Comparison of ENCODE assay signal across 24 cellular contexts in the genomic region with DNA sequence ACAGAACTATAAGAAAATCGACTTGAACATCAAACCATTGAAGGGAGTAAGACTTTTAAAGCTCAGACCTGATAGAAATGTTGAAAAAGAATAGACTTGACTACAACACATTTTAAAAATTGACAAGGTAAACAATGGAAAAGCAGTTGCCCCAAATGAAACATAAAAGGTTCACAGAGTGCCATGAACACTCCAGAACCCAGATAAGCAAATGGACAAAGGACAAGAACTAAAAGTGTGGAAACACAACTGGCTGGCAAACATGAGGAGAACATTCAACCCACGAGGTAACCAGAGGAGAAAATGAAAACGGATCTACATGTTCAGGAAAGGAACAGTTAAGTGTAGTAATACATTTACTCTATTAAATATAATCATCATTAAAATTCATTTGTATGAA.
"Had no signal": no experiment of that assay in that cellular context is flagged by ENCODE, and none has a peak within 500 bp of the region (broad histone marks: within the 10 kb centered on the region; RNA-seq: fewer than 3 reads in every experiment).

No MANE protein-coding gene starts in this region.

- H3K27ac Mint-ChIP-seq: activated CD4-positive, alpha-beta T cell treated with anti-CD3 and anti-CD28 coated beads, Interleukin-2, amount 10 ng/mL, durations not matched to agents 7 days and 5 days; activated CD8-positive, alpha-beta memory T cell treated with anti-CD3 and anti-CD28 coated beads, Interleukin-2, amount 10 ng/mL, durations not matched to agents 7 days and 5 days; activated CD8-positive, alpha-beta T cell treated with anti-CD3 and anti-CD28 coated beads for 36 hours; endodermal cell; natural killer cell treated with Interleukin-12 subunit alpha and Interleukin-12 subunit beta and Interleukin-15 and Interleukin-18, amount 100 ng/mL, for 72 hours; stimulated activated naive CD8-positive, alpha-beta T cell treated with anti-CD3 and anti-CD28 coated beads, Interleukin-15, amount 100 ng/mL, for 72 hours; type B pancreatic cell had no signal

- H3K9me3 Mint-ChIP-seq: central memory CD8-positive, alpha-beta T cell; natural killer cell treated with Interleukin-12 subunit alpha and Interleukin-12 subunit beta and Interleukin-15 and Interleukin-18, amount 100 ng/mL, for 72 hours had no signal

- H3K4me1 Mint-ChIP-seq: activated CD4-positive, alpha-beta T cell treated with anti-CD3 and anti-CD28 coated beads, Interleukin-2, amount 10 ng/mL, durations not matched to agents 7 days and 5 days; activated CD8-positive, alpha-beta memory T cell treated with anti-CD3 and anti-CD28 coated beads, Interleukin-2, amount 10 ng/mL, durations not matched to agents 7 days and 5 days; stimulated activated effector memory CD8-positive, alpha-beta T cell treated with anti-CD3 and anti-CD28 coated beads, Interleukin-12 subunit alpha, Interleukin-12 subunit beta, amount 100 ng/mL, for 72 hours; stimulated activated naive CD8-positive, alpha-beta T cell treated with anti-CD3 and anti-CD28 coated beads, Interleukin-15, amount 100 ng/mL, for 72 hours had no signal

- H3K4me3 ChIP-seq: coronary artery, ovary, testis, vagina had no signal

- H3K36me3 ChIP-seq: ovary had no signal

- H3K27me3 ChIP-seq: brain microvascular endothelial cell, neutrophil, ovary, testis, vagina had no signal

- DNase-seq: activated CD4-positive, alpha-beta T cell treated with anti-CD3 and anti-CD28 coated beads, Interleukin-2, amount 10 ng/mL, durations not matched to agents 7 days and 5 days; activated CD8-positive, alpha-beta memory T cell treated with anti-CD3 and anti-CD28 coated beads, Interleukin-2, amount 10 ng/mL, durations not matched to agents 7 days and 5 days; activated CD8-positive, alpha-beta T cell treated with anti-CD3 and anti-CD28 coated beads for 36 hours; activated gamma-delta T cell; activated naive CD4-positive, alpha-beta T cell treated with anti-CD3 and anti-CD28 coated beads, Interleukin-2, amount 50 U/mL, for 16 hours; activated T-cell treated with anti-CD3 and anti-CD28 coated beads for 4 hours; aorta; brain microvascular endothelial cell; endodermal cell; mammary epithelial cell; ovary; small intestine; stimulated activated CD4-positive, alpha-beta T cell treated with anti-CD3 and anti-CD28 coated beads, Interleukin-2, amount 100 ng/mL, for 24 hours; stimulated activated naive CD8-positive, alpha-beta T cell treated with anti-CD3 and anti-CD28 coated beads, Interleukin-15, amount 100 ng/mL, for 72 hours; testis had no signal

- H3K4me3 Mint-ChIP-seq: activated CD4-positive, alpha-beta T cell treated with anti-CD3 and anti-CD28 coated beads, Interleukin-2, amount 10 ng/mL, durations not matched to agents 7 days and 5 days; activated CD8-positive, alpha-beta memory T cell treated with anti-CD3 and anti-CD28 coated beads, Interleukin-2, amount 10 ng/mL, durations not matched to agents 7 days and 5 days; activated CD8-positive, alpha-beta T cell treated with anti-CD3 and anti-CD28 coated beads for 36 hours; central memory CD8-positive, alpha-beta T cell; endodermal cell; natural killer cell treated with Interleukin-12 subunit alpha and Interleukin-12 subunit beta and Interleukin-15 and Interleukin-18, amount 100 ng/mL, for 72 hours; stimulated activated effector memory CD8-positive, alpha-beta T cell treated with anti-CD3 and anti-CD28 coated beads, Interleukin-12 subunit alpha, Interleukin-12 subunit beta, amount 100 ng/mL, for 72 hours; stimulated activated naive CD8-positive, alpha-beta T cell treated with anti-CD3 and anti-CD28 coated beads, Interleukin-15, amount 100 ng/mL, for 72 hours; type B pancreatic cell had no signal

- ATAC-seq: activated CD4-positive, CD25-positive, alpha-beta regulatory T cell treated with anti-CD3 and anti-CD28 coated beads, Interleukin-2, amount 50 U/mL, for 24 hours; activated CD8-positive, alpha-beta memory T cell treated with anti-CD3 and anti-CD28 coated beads, Interleukin-2, amount 10 ng/mL, durations not matched to agents 7 days and 5 days; activated CD8-positive, alpha-beta T cell treated with anti-CD3 and anti-CD28 coated beads for 36 hours; natural killer cell treated with Interleukin-12 subunit alpha and Interleukin-12 subunit beta and Interleukin-15 and Interleukin-18, amount 100 ng/mL, for 72 hours; sciatic nerve; stimulated activated effector memory CD8-positive, alpha-beta T cell treated with anti-CD3 and anti-CD28 coated beads, Interleukin-12 subunit alpha, Interleukin-12 subunit beta, amount 100 ng/mL, for 72 hours; stimulated activated naive CD8-positive, alpha-beta T cell treated with anti-CD3 and anti-CD28 coated beads, Interleukin-15, amount 100 ng/mL, for 72 hours had no signal

- H3K9me3 ChIP-seq: neutrophil, ovary, testis, vagina had no signal

- H3K27ac ChIP-seq: brain microvascular endothelial cell, neutrophil, ovary, vagina had no signal

- H3K27me3 Mint-ChIP-seq: activated CD4-positive, alpha-beta T cell treated with anti-CD3 and anti-CD28 coated beads, Interleukin-2, amount 10 ng/mL, durations not matched to agents 7 days and 5 days; activated CD8-positive, alpha-beta memory T cell treated with anti-CD3 and anti-CD28 coated beads, Interleukin-2, amount 10 ng/mL, durations not matched to agents 7 days and 5 days; activated CD8-positive, alpha-beta T cell treated with anti-CD3 and anti-CD28 coated beads for 36 hours; central memory CD8-positive, alpha-beta T cell; natural killer cell treated with Interleukin-12 subunit alpha and Interleukin-12 subunit beta and Interleukin-15 and Interleukin-18, amount 100 ng/mL, for 72 hours; stimulated activated naive CD8-positive, alpha-beta T cell treated with anti-CD3 and anti-CD28 coated beads, Interleukin-15, amount 100 ng/mL, for 72 hours; type B pancreatic cell had no signal
